In the genomic region with DNA sequence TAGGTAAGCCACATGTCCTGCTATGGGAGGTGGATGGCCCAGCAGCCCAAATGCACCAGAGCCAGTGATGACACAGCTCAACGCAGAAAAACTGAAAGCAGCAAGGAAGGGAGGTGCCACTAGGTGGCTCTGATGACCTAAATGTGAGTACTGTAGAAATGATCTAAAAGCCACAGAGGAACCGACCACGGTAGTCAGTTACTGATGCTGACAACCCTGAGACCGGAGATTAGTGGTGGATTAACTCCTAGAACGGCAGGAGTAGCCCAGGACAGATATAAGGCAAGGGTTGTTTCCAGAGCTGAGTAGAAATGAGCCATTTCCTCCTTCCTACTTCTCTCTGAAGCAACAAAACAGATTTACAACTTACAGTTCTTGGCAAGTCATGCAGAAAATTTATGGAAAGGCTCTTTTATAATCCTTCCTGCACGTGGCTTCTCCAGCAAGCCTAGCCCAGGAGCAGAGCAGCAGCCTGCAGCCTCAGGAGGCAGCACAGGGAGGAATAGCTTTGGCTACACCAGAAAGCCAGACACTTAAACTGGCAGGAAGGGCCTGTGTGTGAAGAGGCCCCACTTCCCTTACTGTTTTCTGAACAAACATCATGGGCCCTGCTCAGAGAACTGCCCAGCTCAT, we compare ENCODE assay signal across 1 cellular context.
A peak's percentile ranks its signal among the peaks of the same experiment; 100 is the strongest.
TF ChIP-seq lines count a peak whose summit lies in the region.

No MANE protein-coding gene starts in this region.

TF ChIP-seq in HepG2, 621 proteins besides CTCF, POLR2A, EP300 and RAD21 (continued from another document):
- TF ChIP-seq, protein P1, sequence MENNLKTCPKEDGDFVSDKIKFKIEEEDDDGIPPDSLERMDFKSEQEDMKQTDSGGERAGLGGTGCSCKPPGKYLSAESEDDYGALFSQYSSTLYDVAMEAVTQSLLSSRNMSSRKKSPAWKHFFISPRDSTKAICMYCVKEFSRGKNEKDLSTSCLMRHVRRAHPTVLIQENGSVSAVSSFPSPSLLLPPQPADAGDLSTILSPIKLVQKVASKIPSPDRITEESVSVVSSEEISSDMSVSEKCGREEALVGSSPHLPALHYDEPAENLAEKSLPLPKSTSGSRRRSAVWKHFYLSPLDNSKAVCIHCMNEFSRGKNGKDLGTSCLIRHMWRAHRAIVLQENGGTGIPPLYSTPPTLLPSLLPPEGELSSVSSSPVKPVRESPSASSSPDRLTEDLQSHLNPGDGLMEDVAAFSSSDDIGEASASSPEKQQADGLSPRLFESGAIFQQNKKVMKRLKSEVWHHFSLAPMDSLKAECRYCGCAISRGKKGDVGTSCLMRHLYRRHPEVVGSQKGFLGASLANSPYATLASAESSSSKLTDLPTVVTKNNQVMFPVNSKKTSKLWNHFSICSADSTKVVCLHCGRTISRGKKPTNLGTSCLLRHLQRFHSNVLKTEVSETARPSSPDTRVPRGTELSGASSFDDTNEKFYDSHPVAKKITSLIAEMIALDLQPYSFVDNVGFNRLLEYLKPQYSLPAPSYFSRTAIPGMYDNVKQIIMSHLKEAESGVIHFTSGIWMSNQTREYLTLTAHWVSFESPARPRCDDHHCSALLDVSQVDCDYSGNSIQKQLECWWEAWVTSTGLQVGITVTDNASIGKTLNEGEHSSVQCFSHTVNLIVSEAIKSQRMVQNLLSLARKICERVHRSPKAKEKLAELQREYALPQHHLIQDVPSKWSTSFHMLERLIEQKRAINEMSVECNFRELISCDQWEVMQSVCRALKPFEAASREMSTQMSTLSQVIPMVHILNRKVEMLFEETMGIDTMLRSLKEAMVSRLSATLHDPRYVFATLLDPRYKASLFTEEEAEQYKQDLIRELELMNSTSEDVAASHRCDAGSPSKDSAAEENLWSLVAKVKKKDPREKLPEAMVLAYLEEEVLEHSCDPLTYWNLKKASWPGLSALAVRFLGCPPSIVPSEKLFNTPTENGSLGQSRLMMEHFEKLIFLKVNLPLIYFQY (CRISPR knock-in tag; IDR thresholded peaks at IDR 0.05; ENCODE audit: borderline replicate concordance) = 0 out of 2 replicates have a peak, but pooled peaks have one; percentile 15
- TF ChIP-seq ZNF614 (CRISPR knock-in tag; IDR thresholded peaks at IDR 0.05; ENCODE audit: borderline replicate concordance) = 0 out of 2 replicates have a peak, but pooled peaks have one; percentile 38
- peak; percentile 16 for TF ChIP-seq TEAD3 (CRISPR knock-in tag; optimal IDR thresholded peaks at IDR 0.05; ENCODE audit: borderline replicate concordance)
- peak; percentile 7; the same call in 1 of the 2 replicates for TF ChIP-seq MED1 (CRISPR knock-in tag; IDR thresholded peaks at IDR 0.05)
- TF ChIP-seq ZNF431 (CRISPR knock-in tag; IDR thresholded peaks at IDR 0.05; ENCODE audit: borderline replicate concordance, low read depth) = no peak
- TF ChIP-seq HNF4A (CRISPR knock-in tag; IDR thresholded peaks at IDR 0.05) = no peak
- TF ChIP-seq HNRNPUL1 (IDR thresholded peaks at IDR 0.05; ENCODE audit: low read depth, low read length) = no peak
- TF ChIP-seq SOX6 (IDR thresholded peaks at IDR 0.05) = no peak
- TF ChIP-seq SOX6 (CRISPR knock-in tag; IDR thresholded peaks at IDR 0.05) = peak; percentile 23; the same call in 1 of the 2 replicates
- TF ChIP-seq ZNF451 (CRISPR knock-in tag; IDR thresholded peaks at IDR 0.05) = no peak
- TF ChIP-seq ZNF530 (CRISPR knock-in tag; IDR thresholded peaks at IDR 0.05; ENCODE audit: low read depth) = no peak
- TF ChIP-seq ZSCAN20 (CRISPR knock-in tag; IDR thresholded peaks at IDR 0.05; ENCODE audit: borderline replicate concordance) = no peak
- peak; percentile 71 for TF ChIP-seq SMC3 (IDR thresholded peaks at IDR 0.05; ENCODE audit: low read length)
- no peak for TF ChIP-seq FOXA1 (IDR thresholded peaks at IDR 0.05)
- 0 out of 2 replicates have a peak, but pooled peaks have one; percentile 12 for TF ChIP-seq FOXA1 (CRISPR knock-in tag; IDR thresholded peaks at IDR 0.05)
- TF ChIP-seq JARID2 (CRISPR knock-in tag; IDR thresholded peaks at IDR 0.05; ENCODE audit: insufficient replicate concordance) = no peak
- no peak for TF ChIP-seq EHMT2 (IDR thresholded peaks at IDR 0.05; ENCODE audit: borderline replicate concordance, low read depth, low read length)
- no peak for TF ChIP-seq ZNF251 (CRISPR knock-in tag; IDR thresholded peaks at IDR 0.05)
- TF ChIP-seq, protein P2, sequence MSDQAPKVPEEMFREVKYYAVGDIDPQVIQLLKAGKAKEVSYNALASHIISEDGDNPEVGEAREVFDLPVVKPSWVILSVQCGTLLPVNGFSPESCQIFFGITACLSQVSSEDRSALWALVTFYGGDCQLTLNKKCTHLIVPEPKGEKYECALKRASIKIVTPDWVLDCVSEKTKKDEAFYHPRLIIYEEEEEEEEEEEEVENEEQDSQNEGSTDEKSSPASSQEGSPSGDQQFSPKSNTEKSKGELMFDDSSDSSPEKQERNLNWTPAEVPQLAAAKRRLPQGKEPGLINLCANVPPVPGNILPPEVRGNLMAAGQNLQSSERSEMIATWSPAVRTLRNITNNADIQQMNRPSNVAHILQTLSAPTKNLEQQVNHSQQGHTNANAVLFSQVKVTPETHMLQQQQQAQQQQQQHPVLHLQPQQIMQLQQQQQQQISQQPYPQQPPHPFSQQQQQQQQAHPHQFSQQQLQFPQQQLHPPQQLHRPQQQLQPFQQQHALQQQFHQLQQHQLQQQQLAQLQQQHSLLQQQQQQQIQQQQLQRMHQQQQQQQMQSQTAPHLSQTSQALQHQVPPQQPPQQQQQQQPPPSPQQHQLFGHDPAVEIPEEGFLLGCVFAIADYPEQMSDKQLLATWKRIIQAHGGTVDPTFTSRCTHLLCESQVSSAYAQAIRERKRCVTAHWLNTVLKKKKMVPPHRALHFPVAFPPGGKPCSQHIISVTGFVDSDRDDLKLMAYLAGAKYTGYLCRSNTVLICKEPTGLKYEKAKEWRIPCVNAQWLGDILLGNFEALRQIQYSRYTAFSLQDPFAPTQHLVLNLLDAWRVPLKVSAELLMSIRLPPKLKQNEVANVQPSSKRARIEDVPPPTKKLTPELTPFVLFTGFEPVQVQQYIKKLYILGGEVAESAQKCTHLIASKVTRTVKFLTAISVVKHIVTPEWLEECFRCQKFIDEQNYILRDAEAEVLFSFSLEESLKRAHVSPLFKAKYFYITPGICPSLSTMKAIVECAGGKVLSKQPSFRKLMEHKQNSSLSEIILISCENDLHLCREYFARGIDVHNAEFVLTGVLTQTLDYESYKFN (CRISPR knock-in tag; conservative IDR thresholded peaks at IDR 0.05) = 0 out of 2 replicates have a peak, but pooled peaks have one; percentile 28
- TF ChIP-seq, protein P3, sequence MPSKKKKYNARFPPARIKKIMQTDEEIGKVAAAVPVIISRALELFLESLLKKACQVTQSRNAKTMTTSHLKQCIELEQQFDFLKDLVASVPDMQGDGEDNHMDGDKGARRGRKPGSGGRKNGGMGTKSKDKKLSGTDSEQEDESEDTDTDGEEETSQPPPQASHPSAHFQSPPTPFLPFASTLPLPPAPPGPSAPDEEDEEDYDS (CRISPR knock-in tag; IDR thresholded peaks at IDR 0.05) = peak; percentile 13; the same call in 1 of the 2 replicates
- TF ChIP-seq SAP130 (CRISPR knock-in tag; IDR thresholded peaks at IDR 0.05; ENCODE audit: low read depth) = peak; percentile 44; the same call in 1 of the 2 replicates
- TF ChIP-seq ZNF816 (CRISPR knock-in tag; IDR thresholded peaks at IDR 0.05; ENCODE audit: borderline replicate concordance) = no peak
- no peak for TF ChIP-seq BCL6 (CRISPR knock-in tag; IDR thresholded peaks at IDR 0.05)
- TF ChIP-seq, protein P4, sequence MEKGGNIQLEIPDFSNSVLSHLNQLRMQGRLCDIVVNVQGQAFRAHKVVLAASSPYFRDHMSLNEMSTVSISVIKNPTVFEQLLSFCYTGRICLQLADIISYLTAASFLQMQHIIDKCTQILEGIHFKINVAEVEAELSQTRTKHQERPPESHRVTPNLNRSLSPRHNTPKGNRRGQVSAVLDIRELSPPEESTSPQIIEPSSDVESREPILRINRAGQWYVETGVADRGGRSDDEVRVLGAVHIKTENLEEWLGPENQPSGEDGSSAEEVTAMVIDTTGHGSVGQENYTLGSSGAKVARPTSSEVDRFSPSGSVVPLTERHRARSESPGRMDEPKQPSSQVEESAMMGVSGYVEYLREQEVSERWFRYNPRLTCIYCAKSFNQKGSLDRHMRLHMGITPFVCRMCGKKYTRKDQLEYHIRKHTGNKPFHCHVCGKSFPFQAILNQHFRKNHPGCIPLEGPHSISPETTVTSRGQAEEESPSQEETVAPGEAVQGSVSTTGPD (CRISPR knock-in tag; IDR thresholded peaks at IDR 0.05) = no peak
- peak; percentile 33 for TF ChIP-seq FOSL2 (CRISPR knock-in tag; IDR thresholded peaks at IDR 0.05)
- TF ChIP-seq ZNF788 (CRISPR knock-in tag; IDR thresholded peaks at IDR 0.05; ENCODE audit: borderline replicate concordance) = 0 out of 2 replicates have a peak, but pooled peaks have one; percentile 33
- TF ChIP-seq IRF2 (CRISPR knock-in tag; IDR thresholded peaks at IDR 0.05) = peak; percentile 44; the same call in 1 of the 2 replicates
- TF ChIP-seq, protein P5, sequence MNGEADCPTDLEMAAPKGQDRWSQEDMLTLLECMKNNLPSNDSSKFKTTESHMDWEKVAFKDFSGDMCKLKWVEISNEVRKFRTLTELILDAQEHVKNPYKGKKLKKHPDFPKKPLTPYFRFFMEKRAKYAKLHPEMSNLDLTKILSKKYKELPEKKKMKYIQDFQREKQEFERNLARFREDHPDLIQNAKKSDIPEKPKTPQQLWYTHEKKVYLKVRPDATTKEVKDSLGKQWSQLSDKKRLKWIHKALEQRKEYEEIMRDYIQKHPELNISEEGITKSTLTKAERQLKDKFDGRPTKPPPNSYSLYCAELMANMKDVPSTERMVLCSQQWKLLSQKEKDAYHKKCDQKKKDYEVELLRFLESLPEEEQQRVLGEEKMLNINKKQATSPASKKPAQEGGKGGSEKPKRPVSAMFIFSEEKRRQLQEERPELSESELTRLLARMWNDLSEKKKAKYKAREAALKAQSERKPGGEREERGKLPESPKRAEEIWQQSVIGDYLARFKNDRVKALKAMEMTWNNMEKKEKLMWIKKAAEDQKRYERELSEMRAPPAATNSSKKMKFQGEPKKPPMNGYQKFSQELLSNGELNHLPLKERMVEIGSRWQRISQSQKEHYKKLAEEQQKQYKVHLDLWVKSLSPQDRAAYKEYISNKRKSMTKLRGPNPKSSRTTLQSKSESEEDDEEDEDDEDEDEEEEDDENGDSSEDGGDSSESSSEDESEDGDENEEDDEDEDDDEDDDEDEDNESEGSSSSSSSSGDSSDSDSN (CRISPR knock-in tag; IDR thresholded peaks at IDR 0.05) = peak; percentile 40; the same call in 1 of the 2 replicates
- peak; percentile 9; the same call in 1 of the 2 replicates for TF ChIP-seq HDAC2 (CRISPR knock-in tag; IDR thresholded peaks at IDR 0.05)
- TF ChIP-seq ZNF224 (CRISPR knock-in tag; IDR thresholded peaks at IDR 0.05) = no peak
- TF ChIP-seq NFKB2 (CRISPR knock-in tag; IDR thresholded peaks at IDR 0.05; ENCODE audit: borderline replicate concordance) = no peak
- no peak for TF ChIP-seq RXRA (CRISPR knock-in tag; IDR thresholded peaks at IDR 0.05)
- peak; percentile 36; the same call in 1 of the 2 replicates for TF ChIP-seq ZNF772 (CRISPR knock-in tag; IDR thresholded peaks at IDR 0.05)
- peak in 1 of 2 experiments; percentile 38; a peak in 1 of 4 replicates for TF ChIP-seq KLF16 (CRISPR knock-in tag; IDR thresholded peaks at IDR 0.05)
- TF ChIP-seq ZNF329 (CRISPR knock-in tag; IDR thresholded peaks at IDR 0.05; ENCODE audit: low read depth) = no peak
- 0 out of 2 replicates have a peak, but pooled peaks have one; percentile 3 for TF ChIP-seq FOXA3 (CRISPR knock-in tag; IDR thresholded peaks at IDR 0.05)
- TF ChIP-seq, protein P6, sequence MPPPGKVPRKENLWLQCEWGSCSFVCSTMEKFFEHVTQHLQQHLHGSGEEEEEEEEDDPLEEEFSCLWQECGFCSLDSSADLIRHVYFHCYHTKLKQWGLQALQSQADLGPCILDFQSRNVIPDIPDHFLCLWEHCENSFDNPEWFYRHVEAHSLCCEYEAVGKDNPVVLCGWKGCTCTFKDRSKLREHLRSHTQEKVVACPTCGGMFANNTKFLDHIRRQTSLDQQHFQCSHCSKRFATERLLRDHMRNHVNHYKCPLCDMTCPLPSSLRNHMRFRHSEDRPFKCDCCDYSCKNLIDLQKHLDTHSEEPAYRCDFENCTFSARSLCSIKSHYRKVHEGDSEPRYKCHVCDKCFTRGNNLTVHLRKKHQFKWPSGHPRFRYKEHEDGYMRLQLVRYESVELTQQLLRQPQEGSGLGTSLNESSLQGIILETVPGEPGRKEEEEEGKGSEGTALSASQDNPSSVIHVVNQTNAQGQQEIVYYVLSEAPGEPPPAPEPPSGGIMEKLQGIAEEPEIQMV (CRISPR knock-in tag; IDR thresholded peaks at IDR 0.05; ENCODE audit: low read depth) = 0 out of 2 replicates have a peak, but pooled peaks have one; percentile 49
- TF ChIP-seq ZMYM4 (CRISPR knock-in tag; IDR thresholded peaks at IDR 0.05) = 0 out of 2 replicates have a peak, but pooled peaks have one; percentile 25
